In the genomic region with DNA sequence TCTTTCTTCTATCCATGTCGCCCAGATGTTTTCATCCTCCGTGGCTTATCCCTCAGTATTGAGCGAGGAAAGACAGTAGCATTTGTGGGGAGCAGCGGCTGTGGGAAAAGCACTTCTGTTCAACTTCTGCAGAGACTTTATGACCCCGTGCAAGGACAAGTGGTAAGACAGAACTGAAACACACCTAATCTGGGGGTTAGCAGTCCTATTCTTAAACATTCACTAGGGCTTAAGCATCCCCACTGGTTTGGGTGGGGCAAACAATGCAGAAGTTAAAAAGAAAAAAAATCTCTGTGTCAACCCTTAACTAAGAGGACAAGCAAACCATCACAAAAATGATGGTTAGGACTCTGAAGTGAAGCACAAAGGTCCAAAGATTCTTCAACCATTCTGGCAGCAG, we compare ENCODE assay signal across 17 cellular contexts. TPM values are rescaled to one million over a fixed set of nuclear protein-coding genes. Genes with fewer than 3 reads are reported as not detected.
DNase-seq lines count a peak whose midpoint lies in the region; ATAC-seq lines count a peak whose summit lies in the region.
"Had no signal": no experiment of that assay in that cellular context is flagged by ENCODE, and none has a peak within 500 bp of the region (broad histone marks: within the 10 kb centered on the region; RNA-seq: fewer than 3 reads in every experiment).

No MANE protein-coding gene starts in this region.

- ATAC-seq in GM18861 (IDR thresholded peaks at IDR 0.05; ENCODE audit: unreplicated experiment): peak; percentile 35
- peak; percentile 61 for ATAC-seq in GM21423 (IDR thresholded peaks at IDR 0.05; ENCODE audit: unreplicated experiment)
- peak; percentile 44 for ATAC-seq in HG03432 (IDR thresholded peaks at IDR 0.05; ENCODE audit: unreplicated experiment)
- ATAC-seq in left lobe of liver: peak; percentile 60
- no peak for ATAC-seq in GM21360 (IDR thresholded peaks at IDR 0.05; ENCODE audit: unreplicated experiment)
- ATAC-seq in GM21367 (IDR thresholded peaks at IDR 0.05; ENCODE audit: unreplicated experiment): no peak
- ATAC-seq: A549, T-helper 17 cell had no signal

- DNase-seq in left lobe of liver (ENCODE audit: low spot score): no peak
- no peak for DNase-seq in AG08396 (ENCODE audit: low spot score)
- DNase-seq: C1 segment of cervical spinal cord; GF-D8; GOT3; NCI-H1105 treated with DMSO at 0.1 percent for 48 hours; NCI-H187; NCI-H446; NCI-H69; NK-92 treated with Interleukin-12 subunit alpha and Interleukin-12 subunit beta, amount 100 ng/mL, for 24 hours; T-helper 17 cell had no signal

RNA-seq across cellular contexts. Expression of gene SP8, which starts 43.8 kb away (rescaled TPM):
- not detected for total RNA-seq in left lobe of liver
- total RNA-seq: T-helper 17 cell had no signal

Comparison
In these comparisons a context has a peak if more than half of its experiments do, and no peak if none do; other contexts are left out.
1. ATAC-seq: peak in GM18861 (single experiment), GM21423 (single experiment), HG03432 (single experiment) and left lobe of liver (single experiment); none in GM21360 (single experiment) and GM21367 (single experiment).